In genomic region chr6:126937426-126937825, GRCh38 we compare ENCODE assay signal across 17 cellular contexts.
"Had no signal": no experiment of that assay in that cellular context is flagged by ENCODE, and none has a peak within 500 bp of the region (broad histone marks: within the 10 kb centered on the region; RNA-seq: fewer than 3 reads in every experiment).

No MANE protein-coding gene starts in this region.

- H3K4me3 ChIP-seq: hepatocyte, thoracic aorta had no signal

- ATAC-seq: activated CD8-positive, alpha-beta T cell treated with anti-CD3 and anti-CD28 coated beads for 36 hours; natural killer cell; right cardiac atrium; T-helper 17 cell had no signal

- DNase-seq: activated B cell treated with CpG ODN at 0.5 μM for 24 hours; activated CD4-positive, alpha-beta T cell treated with anti-CD3 and anti-CD28 coated beads for 48 hours; activated CD8-positive, alpha-beta memory T cell treated with anti-CD3 and anti-CD28 coated beads, Interleukin-2, amount 50 U/mL, for 4 hours; activated CD8-positive, alpha-beta T cell treated with anti-CD3 and anti-CD28 coated beads for 36 hours; activated gamma-delta T cell treated with Interleukin-2 at 50 U/mL for 16 hours; activated naive CD8-positive, alpha-beta T cell treated with anti-CD3 and anti-CD28 coated beads for 36 hours; anterior cingulate cortex; brain microvascular endothelial cell; effector memory CD4-positive, alpha-beta T cell; kidney; mesenchymal stem cell; natural killer cell; nucleus accumbens; right cardiac atrium; T-helper 17 cell had no signal
